ENCODE assay signal across 18 cellular contexts in genomic region chr13:21677075-21677628, GRCh38. TPM values are rescaled to one million over a fixed set of nuclear protein-coding genes. Genes with fewer than 3 reads are reported as not detected.
"Had no signal": no experiment of that assay in that cellular context is flagged by ENCODE, and none has a peak within 500 bp of the region (broad histone marks: within the 10 kb centered on the region; RNA-seq: fewer than 3 reads in every experiment).

No MANE protein-coding gene starts in this region.

- H3K27ac ChIP-seq: breast epithelium, esophagus squamous epithelium, left lung, spleen, testis, vagina had no signal

- ATAC-seq: activated T-helper 17 cell treated with anti-CD3 and anti-CD28 coated beads, Interleukin-2, amount 50 U/mL, for 72 hours; natural killer cell had no signal

- DNase-seq: activated CD4-positive, alpha-beta T cell treated with anti-CD3 and anti-CD28 coated beads for 1 hour; activated naive CD8-positive, alpha-beta T cell treated with anti-CD3 and anti-CD28 coated beads for 36 hours; cortex of kidney; esophagus squamous epithelium; left lung; midbrain; natural killer cell; occipital lobe; spleen; testis; trophoblast cell had no signal

- H3K4me3 Mint-ChIP-seq: endodermal cell had no signal

- H3K9me3 ChIP-seq: breast epithelium, esophagus squamous epithelium, left lung, spleen, testis, vagina had no signal

- FAIRE-seq: astrocyte, TTC549 had no signal

- H3K4me1 ChIP-seq: breast epithelium had no signal

- H3K36me3 Mint-ChIP-seq: activated naive CD8-positive, alpha-beta T cell treated with anti-CD3 and anti-CD28 coated beads for 36 hours; natural killer cell had no signal

- H3K9me3 Mint-ChIP-seq: activated naive CD8-positive, alpha-beta T cell treated with anti-CD3 and anti-CD28 coated beads for 36 hours; activated T-helper 17 cell treated with anti-CD3 and anti-CD28 coated beads, Interleukin-2, amount 50 U/mL, for 72 hours; natural killer cell had no signal

- H3K27me3 ChIP-seq: testis, vagina had no signal

- H3K27ac Mint-ChIP-seq: activated naive CD8-positive, alpha-beta T cell treated with anti-CD3 and anti-CD28 coated beads for 36 hours; activated T-helper 17 cell treated with anti-CD3 and anti-CD28 coated beads, Interleukin-2, amount 50 U/mL, for 72 hours; endodermal cell; natural killer cell had no signal

- H3K4me3 ChIP-seq: breast epithelium, esophagus squamous epithelium, left lung, spleen, testis, vagina had no signal

- H3K4me1 Mint-ChIP-seq: activated T-helper 17 cell treated with anti-CD3 and anti-CD28 coated beads, Interleukin-2, amount 50 U/mL, for 72 hours had no signal

- H3K36me3 ChIP-seq: breast epithelium, esophagus squamous epithelium, left lung, spleen, vagina had no signal

RNA-seq across cellular contexts. Expression of gene FGF9, which starts 6.3 kb away (rescaled TPM):
- total RNA-seq: lung microvascular endothelial cell had no signal
